8 cellular contexts compared by ENCODE assay signal in genomic region chr13:94416454-94417080, GRCh38.
DNase-seq lines count a peak whose midpoint lies in the region; ATAC-seq and TF ChIP-seq lines count a peak whose summit lies in the region.

No MANE protein-coding gene starts in this region.

- ATAC-seq in lower lobe of right lung: peak in 1 of 2 donors; percentile 64
- ATAC-seq in HG03342 (IDR thresholded peaks at IDR 0.05; ENCODE audit: unreplicated experiment): no peak

- no peaks in the 10 kb centered on the region for H3K36me3 ChIP-seq in lower lobe of right lung
- no peaks in the 10 kb centered on the region for H3K36me3 ChIP-seq in MG63

- H3K27me3 ChIP-seq in lower lobe of right lung (ENCODE audit: low read depth) (no peaks in the 10 kb centered on the region), MG63 (no peaks in the 10 kb centered on the region)

- H3K9me3 ChIP-seq in lower lobe of right lung (no peaks in the 10 kb centered on the region), MG63 (no peaks in the 10 kb centered on the region)

- intact Hi-C loops in lower lobe of right lung (cut with DNase I): no loop called here

- no peaks in the 10 kb centered on the region for H3K4me1 ChIP-seq in lower lobe of right lung

- H3K4me3 ChIP-seq in lower lobe of right lung (no peak overlapping the region), MG63 (no peak overlapping the region)

- peak; percentile 27 for DNase-seq in EL
- peak; percentile 17 for DNase-seq in LHCN-M2 (ENCODE audit: low read depth)
- DNase-seq in UCSD-AML1 (lab: John Stamatoyannopoulos, UW; ENCODE audit: unreplicated experiment): peak; percentile 12
- no peak for DNase-seq in lower lobe of right lung
- DNase-seq in MG63: no peak
- DNase-seq in middle frontal gyrus (ENCODE audit: extremely low spot score, low spot score): no peak
- DNase-seq in activated CD4-positive, alpha-beta T cell treated with anti-CD3 and anti-CD28 coated beads, Interleukin-2, amount 50 U/mL, for 48 hours: no peak

- no peak overlapping the region for H3K27ac ChIP-seq in lower lobe of right lung

- peak; percentile 34 for TF ChIP-seq CTCF in lower lobe of right lung (IDR thresholded peaks at IDR 0.05)

Comparison
In these comparisons a context has a peak if more than half of its experiments do, and no peak if none do; other contexts are left out.
1. DNase-seq: peak in EL (single experiment), LHCN-M2 (single experiment) and UCSD-AML1 (single experiment); none in lower lobe of right lung (single experiment), MG63 (single experiment), middle frontal gyrus (single experiment) and activated CD4-positive, alpha-beta T cell treated with anti-CD3 and anti-CD28 coated beads, Interleukin-2, amount 50 U/mL, for 48 hours (0 of 2).